9 cellular contexts compared by ENCODE assay signal in genomic region chr2:101828267-101829017, GRCh38.
DNase-seq lines count a peak whose midpoint lies in the region; ATAC-seq and TF ChIP-seq lines count a peak whose summit lies in the region.
"Had no signal": no experiment of that assay in that cellular context is flagged by ENCODE, and none has a peak within 500 bp of the region (broad histone marks: within the 10 kb centered on the region; RNA-seq: fewer than 3 reads in every experiment).

No MANE protein-coding gene starts in this region.

- H3K4me3 ChIP-seq in PC-9, result no peak overlapping the region
- H3K4me3 ChIP-seq in osteoblast (ENCODE audit: insufficient read depth, low read length), result no peak overlapping the region
- H3K4me3 ChIP-seq in stomach, result no peak overlapping the region

- H3K4me1 ChIP-seq in PC-9 (replicated peaks; ENCODE audit: insufficient read depth) (peaks cover 84% of the 10 kb centered on the region), osteoblast (ENCODE audit: insufficient read depth, low read length) (peaks cover 72% of the 10 kb centered on the region), stomach (peaks cover 28 to 69% (median 46%) of the 10 kb centered on the region in 4 donors)

- ATAC-seq in GM18861 (IDR thresholded peaks at IDR 0.05; ENCODE audit: unreplicated experiment), result peak; percentile 43

- H4K20me1 ChIP-seq in PC-9 (ENCODE audit: insufficient read depth) (peaks cover 8% of the 10 kb centered on the region; the same call in 1 of the 2 replicates), osteoblast (ENCODE audit: insufficient read depth, low read length) (peaks cover 15% of the 10 kb centered on the region)

- H3K36me3 ChIP-seq in PC-9 (ENCODE audit: low read depth) (peaks cover 40% of the 10 kb centered on the region), osteoblast (ENCODE audit: insufficient read depth, low read length) (peaks cover 53% of the 10 kb centered on the region), stomach (peaks cover 0 to 38% (median 34%) of the 10 kb centered on the region in 4 donors)

- H3K79me2 ChIP-seq in PC-9 (ENCODE audit: low read depth), result peaks cover 83% of the 10 kb centered on the region
- H3K79me2 ChIP-seq in osteoblast (ENCODE audit: insufficient read depth, low read length), result peaks cover 78% of the 10 kb centered on the region

- DNase-seq in PC-9 (no peak), epithelial cell of prostate (ENCODE audit: low read depth, low spot score) (no peak), osteoblast (ENCODE audit: insufficient read length, low spot score, missing footprints) (no peak), NCI-H345 treated with DMSO at 0.1 percent for 48 hours (lab: John Stamatoyannopoulos, UW; ENCODE audit: unreplicated experiment) (no peak), stomach (no peak), germinal center (ENCODE audit: low spot score) (no peak)
- no peak for DNase-seq in stimulated activated CD4-positive, alpha-beta T cell treated with anti-CD3 and anti-CD28 coated beads, Interleukin-12 subunit alpha, Interleukin-12 subunit beta, amount 100 ng/mL, for 4 hours
- DNase-seq: NCI-H2171 treated with DMSO at 0.1 percent for 48 hours had no signal

- peaks cover 71% of the 10 kb centered on the region for H3F3A ChIP-seq in PC-9 (ENCODE audit: insufficient read depth, low read depth)

- no peak for TF ChIP-seq CTCF in PC-9 (conservative IDR thresholded peaks at IDR 0.05)
- TF ChIP-seq CTCF in osteoblast (IDR thresholded peaks at IDR 0.05; ENCODE audit: extremely low read depth, low read depth, low read length), result no peak
- no peak for TF ChIP-seq CTCF in stomach (IDR thresholded peaks at IDR 0.05)

- H2AFZ ChIP-seq in PC-9 (no peak overlapping the region), osteoblast (ENCODE audit: low read length) (no peak overlapping the region)

- H3K27me3 ChIP-seq in PC-9 (ENCODE audit: insufficient read depth, low read depth), result no peaks in the 10 kb centered on the region
- H3K27me3 ChIP-seq in osteoblast (ENCODE audit: insufficient read depth, low read length), result no peaks in the 10 kb centered on the region
- H3K27me3 ChIP-seq in stomach, result no peaks in the 10 kb centered on the region

- H3K9me3 ChIP-seq in PC-9 (ENCODE audit: insufficient read depth, low read depth) (no peaks in the 10 kb centered on the region), osteoblast (ENCODE audit: low read depth, low read length) (no peaks in the 10 kb centered on the region), stomach (no peaks in the 10 kb centered on the region)

- H3K4me2 ChIP-seq in PC-9 (peak overlapping the region; percentile 65; the same call in 1 of the 2 replicates), osteoblast (ENCODE audit: insufficient read depth, low read length) (no peak overlapping the region)

- no TSS peak for BruUV-seq in PC-9 (replicated peaks; lab: Mats Ljungman, UMichigan)

- H3K9me2 ChIP-seq in PC-9 (ENCODE audit: insufficient read depth), result no peaks in the 10 kb centered on the region

- intact Hi-C loops in PC-9 (cut with micrococcal nuclease; ENCODE audit: unreplicated experiment), result loop anchor here (5.0 kb wide), 2 partner anchors 196 to 706 kb away; no protein-coding TSS in a partner anchor
- intact Hi-C loops in stomach (cut with DNase I; ENCODE audit: low total_unique reads), result loop anchor here (10.0 kb wide), 1 partner anchor 134 kb away; the partner anchor contains the start of gene MAP4K4

- no peak for TF ChIP-seq POLR2A in stomach (IDR thresholded peaks at IDR 0.05)

- TF ChIP-seq EP300 in stomach (IDR thresholded peaks at IDR 0.05), result no peak

- H3K27ac ChIP-seq in PC-9, result peak overlapping the region; percentile 5; the same call in 1 of the 2 replicates
- peak overlapping the region; percentile 81 for H3K27ac ChIP-seq in epithelial cell of prostate
- peak overlapping the region; percentile 95 for H3K27ac ChIP-seq in osteoblast (ENCODE audit: low read depth, low read length)
- peak overlapping the region in 1 of 5 donors; percentile 41 for H3K27ac ChIP-seq in stomach

- CTCF ChIA-PET in PC-9 (lab: Charles Lee), result interaction anchor here (1.0 kb wide), 1 partner anchor 129 kb away, joined by 3 read pairs; no protein-coding TSS in a partner anchor

- POLR2A ChIA-PET in PC-9 (lab: Charles Lee; ENCODE audit: unreplicated experiment), result interaction anchor here (0.6 kb wide), 2 partner anchors 92 to 428 kb away, joined by 3 to 6 read pairs; no protein-coding TSS in a partner anchor

- WGBS in stomach, 5 donors, result 51 to 60% (median 57%) methylated on average over 8 of the region's 8 CpGs
